ENCODE assay signal across 1 cellular context in the genomic region with DNA sequence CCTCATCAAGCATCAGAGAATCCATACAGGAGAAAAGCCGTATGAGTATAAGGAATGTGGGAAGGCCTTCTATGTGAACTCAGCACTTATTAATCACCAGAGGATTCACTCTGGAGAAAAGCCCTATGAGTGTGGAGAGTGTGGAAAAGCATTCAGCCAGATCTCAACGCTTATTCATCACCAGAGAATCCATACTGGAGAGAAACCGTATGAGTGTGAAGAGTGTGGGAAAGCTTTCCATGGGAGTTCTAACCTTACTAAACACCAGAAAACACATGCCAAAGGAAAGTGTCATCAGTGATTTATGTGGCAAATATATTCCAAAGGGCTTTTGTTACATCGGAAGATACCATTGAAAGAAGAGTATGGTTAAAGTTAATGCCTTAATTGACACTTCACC.
A peak's percentile ranks its signal among the peaks of the same experiment; 100 is the strongest.
TF ChIP-seq lines count a peak whose summit lies in the region.

No MANE protein-coding gene starts in this region.

TF ChIP-seq in K562, 482 proteins besides CTCF, POLR2A, EP300 and RAD21:
- TF ChIP-seq, protein P1, sequence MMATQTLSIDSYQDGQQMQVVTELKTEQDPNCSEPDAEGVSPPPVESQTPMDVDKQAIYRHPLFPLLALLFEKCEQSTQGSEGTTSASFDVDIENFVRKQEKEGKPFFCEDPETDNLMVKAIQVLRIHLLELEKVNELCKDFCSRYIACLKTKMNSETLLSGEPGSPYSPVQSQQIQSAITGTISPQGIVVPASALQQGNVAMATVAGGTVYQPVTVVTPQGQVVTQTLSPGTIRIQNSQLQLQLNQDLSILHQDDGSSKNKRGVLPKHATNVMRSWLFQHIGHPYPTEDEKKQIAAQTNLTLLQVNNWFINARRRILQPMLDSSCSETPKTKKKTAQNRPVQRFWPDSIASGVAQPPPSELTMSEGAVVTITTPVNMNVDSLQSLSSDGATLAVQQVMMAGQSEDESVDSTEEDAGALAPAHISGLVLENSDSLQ (IDR thresholded peaks at IDR 0.05) = peak; percentile 38
- TF ChIP-seq ZFPM2 (CRISPR knock-in tag; IDR thresholded peaks at IDR 0.05) (no peak), ZKSCAN1 (IDR thresholded peaks at IDR 0.05; ENCODE audit: low read depth, low read length) (no peak), PHB (CRISPR knock-in tag; IDR thresholded peaks at IDR 0.05) (no peak), TGIF2 (CRISPR knock-in tag; IDR thresholded peaks at IDR 0.05) (no peak), MAFG (tag; conservative IDR thresholded peaks at IDR 0.05) (no peak), MEIS2 (IDR thresholded peaks at IDR 0.05; ENCODE audit: partially characterized antibody) (peak; percentile 30)
TF ChIP-seq in K562: peak in this region for 2.
